Comparison of ENCODE assay signal across 6 cellular contexts in the genomic region with DNA sequence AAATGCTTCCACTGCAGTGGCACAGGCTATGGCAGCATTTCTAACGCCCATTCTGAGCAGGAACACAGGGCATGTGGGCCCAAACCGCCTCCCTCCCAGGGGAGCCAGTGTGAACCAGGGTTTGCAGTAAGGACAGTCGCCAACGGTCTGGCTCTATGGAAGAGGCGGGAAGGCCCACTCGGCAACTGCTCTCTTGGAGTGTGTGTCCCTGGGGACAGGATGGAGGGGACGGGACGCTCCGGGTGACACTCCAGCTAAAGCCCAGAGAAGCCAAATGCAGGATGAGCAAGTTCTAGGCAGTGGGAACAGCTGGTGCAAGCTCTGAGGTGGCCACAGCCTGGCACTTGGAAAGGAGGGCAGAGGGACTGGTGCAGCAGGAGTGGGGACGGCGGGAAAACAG. TPM values are rescaled to one million over a fixed set of nuclear protein-coding genes. Genes with fewer than 3 reads are reported as not detected.
"Had no signal": no experiment of that assay in that cellular context is flagged by ENCODE, and none has a peak within 500 bp of the region (broad histone marks: within the 10 kb centered on the region; RNA-seq: fewer than 3 reads in every experiment).

No MANE protein-coding gene starts in this region.

RNA-seq across cellular contexts. Expression of a gene that starts 28.0 kb away (rescaled TPM):
- total RNA-seq: mammary epithelial cell, natural killer cell, osteoblast, smooth muscle cell had no signal
- polyA plus RNA-seq: immature natural killer cell, mammary epithelial cell, neural cell, smooth muscle cell had no signal
